In genomic region chr17:51189162-51189561, GRCh38 we compare ENCODE assay signal across 17 cellular contexts.
"Had no signal": no experiment of that assay in that cellular context is flagged by ENCODE, and none has a peak within 500 bp of the region (broad histone marks: within the 10 kb centered on the region; RNA-seq: fewer than 3 reads in every experiment).

No MANE protein-coding gene starts in this region.

- H3K27me3 ChIP-seq: dorsolateral prefrontal cortex, left lung, right lobe of liver, stomach had no signal

- ATAC-seq: esophagus mucosa; left lung; lower lobe of right lung; stimulated activated memory B cell treated with anti-CD40 and anti-IgM and Interleukin-4, amounts not matched to agents 10 μg/mL and 1 μg/mL and 100 μg/mL, for 72 hours had no signal

- H3K4me1 Mint-ChIP-seq: immature natural killer cell; stimulated activated memory B cell treated with anti-CD40 and anti-IgM and Interleukin-4, amounts not matched to agents 10 μg/mL and 1 μg/mL and 100 μg/mL, for 72 hours had no signal

- H3K9me3 ChIP-seq: left lung, lower lobe of right lung, psoas muscle, right lobe of liver, stomach had no signal

- H3K9me3 Mint-ChIP-seq: immature natural killer cell; naive B cell; nephron; stimulated activated memory B cell treated with anti-CD40 and anti-IgM and Interleukin-4, amounts not matched to agents 10 μg/mL and 1 μg/mL and 100 μg/mL, for 72 hours had no signal

- H3K4me3 ChIP-seq: dorsolateral prefrontal cortex, left lung, lower lobe of right lung, psoas muscle, right lobe of liver, stomach had no signal

- DNase-seq: cortex of kidney; dorsolateral prefrontal cortex; effector memory CD4-positive, alpha-beta T cell; immature natural killer cell; left lung; lower lobe of right lung; naive B cell; psoas muscle; retina; right lobe of liver; stimulated activated CD4-positive, alpha-beta T cell treated with anti-CD3 and anti-CD28 coated beads, Interleukin-4, amount 100 ng/mL, for 1 hour; stimulated activated CD8-positive, alpha-beta memory T cell treated with anti-CD3 and anti-CD28 coated beads, Interleukin-4, amount 100 ng/mL, for 48 hours; stomach; trophoblast cell had no signal

- H3K4me1 ChIP-seq: left lung, lower lobe of right lung, psoas muscle, right lobe of liver had no signal

- H3K4me3 Mint-ChIP-seq: immature natural killer cell; naive B cell; nephron; stimulated activated memory B cell treated with anti-CD40 and anti-IgM and Interleukin-4, amounts not matched to agents 10 μg/mL and 1 μg/mL and 100 μg/mL, for 72 hours had no signal

- H3K27me3 Mint-ChIP-seq: naive B cell; stimulated activated memory B cell treated with anti-CD40 and anti-IgM and Interleukin-4, amounts not matched to agents 10 μg/mL and 1 μg/mL and 100 μg/mL, for 72 hours had no signal

- H3K27ac ChIP-seq: left lung, lower lobe of right lung, right lobe of liver, stomach had no signal
